In genomic region chr16:48895142-48895541, GRCh38 we compare ENCODE assay signal across 21 cellular contexts.
DNase-seq lines count a peak whose midpoint lies in the region; ATAC-seq and TF ChIP-seq lines count a peak whose summit lies in the region.
"Had no signal": no experiment of that assay in that cellular context is flagged by ENCODE, and none has a peak within 500 bp of the region (broad histone marks: within the 10 kb centered on the region; RNA-seq: fewer than 3 reads in every experiment).

No MANE protein-coding gene starts in this region.

- H3K9me3 ChIP-seq in heart left ventricle, result no peaks in the 10 kb centered on the region
- H3K9me3 ChIP-seq: SJSA1 had no signal

- TF ChIP-seq POLR2A in heart left ventricle (IDR thresholded peaks at IDR 0.05) (no peak), NB4 (IDR thresholded peaks at IDR 0.05; ENCODE audit: extremely low read depth, insufficient read length) (no peak)

- 31 to 36% (median 34%) methylated on average over 5 of the region's 5 CpGs for WGBS in heart left ventricle, 4 donors

- ATAC-seq in heart left ventricle (no peak), GM19467 (IDR thresholded peaks at IDR 0.05; ENCODE audit: unreplicated experiment) (no peak)

- H3K27ac ChIP-seq in heart left ventricle, result no peak overlapping the region
- H3K27ac ChIP-seq: PC-9, SJSA1 had no signal

- H3K36me3 Mint-ChIP-seq in endothelial cell (ENCODE audit: low read depth, unreplicated experiment) (no peaks in the 10 kb centered on the region), progenitor cell of endocrine pancreas (ENCODE audit: insufficient read depth) (no peaks in the 10 kb centered on the region), HFFc6 (ENCODE audit: low read depth) (no peaks in the 10 kb centered on the region)
- H3K36me3 Mint-ChIP-seq: IgD-negative memory B cell had no signal

- H3K27ac Mint-ChIP-seq in endothelial cell (ENCODE audit: unreplicated experiment), result no peak overlapping the region
- H3K27ac Mint-ChIP-seq in progenitor cell of endocrine pancreas, result no peak overlapping the region
- H3K27ac Mint-ChIP-seq in HFFc6, result no peak overlapping the region
- H3K27ac Mint-ChIP-seq: IgD-negative memory B cell had no signal

- DNase-seq in cardiac septum (ENCODE audit: low spot score), result peak; percentile 29
- no peak for DNase-seq in heart left ventricle
- DNase-seq in NB4 (ENCODE audit: low read depth), result peak; percentile 7
- DNase-seq in endothelial cell (ENCODE audit: low spot score), result peak; percentile 22
- peak; percentile 17 for DNase-seq in progenitor cell of endocrine pancreas (ENCODE audit: low spot score, unreplicated experiment)
- no peak for DNase-seq in HFFc6
- DNase-seq in activated CD4-positive, CD25-positive, alpha-beta regulatory T cell (lab: John Stamatoyannopoulos, UW), result no peak
- DNase-seq: 8988T, Calu3, DMS79 treated with DMSO at 0.1 percent for 48 hours, NCI-H1092, NCI-H1417 treated with DMSO at 0.1 percent for 48 hours, NCI-H1694 treated with DMSO at 0.1 percent for 48 hours, NCI-H2081, NCI-H2227 treated with DMSO at 0.1 percent for 48 hours, NCI-H526 treated with DMSO at 0.1 percent for 48 hours, PC-9, Right ventricle myocardium superior had no signal

- peaks cover 6% of the 10 kb centered on the region for H3K27me3 Mint-ChIP-seq in endothelial cell (ENCODE audit: unreplicated experiment)
- peaks cover 74% of the 10 kb centered on the region for H3K27me3 Mint-ChIP-seq in progenitor cell of endocrine pancreas
- peaks cover 3% of the 10 kb centered on the region for H3K27me3 Mint-ChIP-seq in HFFc6 (ENCODE audit: insufficient read depth)
- H3K27me3 Mint-ChIP-seq: IgD-negative memory B cell had no signal

- H3K4me1 ChIP-seq in heart left ventricle, result no peaks in the 10 kb centered on the region
- H3K4me1 ChIP-seq: SJSA1 had no signal

- intact Hi-C loops in cardiac septum (cut with DNase I), result no loop called here
- intact Hi-C loops in heart left ventricle (cut with DNase I), result loop anchor here in 1 of 10 donors (5.0 kb wide), 1 partner anchor 332 kb away; no protein-coding TSS in a partner anchor

- H3K4me1 Mint-ChIP-seq in endothelial cell (ENCODE audit: unreplicated experiment) (no peaks in the 10 kb centered on the region), progenitor cell of endocrine pancreas (ENCODE audit: low read depth) (no peaks in the 10 kb centered on the region), HFFc6 (ENCODE audit: low read depth) (no peaks in the 10 kb centered on the region)
- H3K4me1 Mint-ChIP-seq: IgD-negative memory B cell had no signal

- peaks cover 0 to 18% (median 0%) of the 10 kb centered on the region in 9 donors for H3K27me3 ChIP-seq in heart left ventricle

- H3K4me3 Mint-ChIP-seq in endothelial cell (ENCODE audit: unreplicated experiment) (no peak overlapping the region), progenitor cell of endocrine pancreas (ENCODE audit: low read depth) (no peak overlapping the region), HFFc6 (no peak overlapping the region)
- H3K4me3 Mint-ChIP-seq: IgD-negative memory B cell had no signal

- no peak for TF ChIP-seq CTCF in heart left ventricle (IDR thresholded peaks at IDR 0.05)
- no peak for TF ChIP-seq CTCF in NB4 (IDR thresholded peaks at IDR 0.05; ENCODE audit: low read depth, low read length)
- no peak for TF ChIP-seq CTCF in endothelial cell (IDR thresholded peaks at IDR 0.05; ENCODE audit: unreplicated experiment)
- TF ChIP-seq CTCF in progenitor cell of endocrine pancreas (IDR thresholded peaks at IDR 0.05; ENCODE audit: unreplicated experiment), result no peak
- TF ChIP-seq CTCF in HFFc6 (IDR thresholded peaks at IDR 0.05), result no peak

- H3K36me3 ChIP-seq in heart left ventricle, result no peaks in the 10 kb centered on the region
- H3K36me3 ChIP-seq: SJSA1 had no signal

- H3K4me3 ChIP-seq in heart left ventricle (no peak overlapping the region), NB4 (ENCODE audit: low read depth, low read length) (no peak overlapping the region)
- H3K4me3 ChIP-seq: PC-9, SJSA1 had no signal

- H3K9me3 Mint-ChIP-seq in endothelial cell (ENCODE audit: unreplicated experiment), result no peaks in the 10 kb centered on the region
- no peaks in the 10 kb centered on the region for H3K9me3 Mint-ChIP-seq in progenitor cell of endocrine pancreas (ENCODE audit: low read depth)
- H3K9me3 Mint-ChIP-seq in HFFc6, result peaks cover 53% of the 10 kb centered on the region

Comparison
In these comparisons a context has a peak if more than half of its experiments do, and no peak if none do; other contexts are left out.
1. DNase-seq: peak in cardiac septum (single experiment), NB4 (single experiment), endothelial cell (single experiment) and progenitor cell of endocrine pancreas (single experiment); none in heart left ventricle (0 of 5), HFFc6 (single experiment) and activated CD4-positive, CD25-positive, alpha-beta regulatory T cell (0 of 4).